1 cellular context compared by ENCODE assay signal in the genomic region with DNA sequence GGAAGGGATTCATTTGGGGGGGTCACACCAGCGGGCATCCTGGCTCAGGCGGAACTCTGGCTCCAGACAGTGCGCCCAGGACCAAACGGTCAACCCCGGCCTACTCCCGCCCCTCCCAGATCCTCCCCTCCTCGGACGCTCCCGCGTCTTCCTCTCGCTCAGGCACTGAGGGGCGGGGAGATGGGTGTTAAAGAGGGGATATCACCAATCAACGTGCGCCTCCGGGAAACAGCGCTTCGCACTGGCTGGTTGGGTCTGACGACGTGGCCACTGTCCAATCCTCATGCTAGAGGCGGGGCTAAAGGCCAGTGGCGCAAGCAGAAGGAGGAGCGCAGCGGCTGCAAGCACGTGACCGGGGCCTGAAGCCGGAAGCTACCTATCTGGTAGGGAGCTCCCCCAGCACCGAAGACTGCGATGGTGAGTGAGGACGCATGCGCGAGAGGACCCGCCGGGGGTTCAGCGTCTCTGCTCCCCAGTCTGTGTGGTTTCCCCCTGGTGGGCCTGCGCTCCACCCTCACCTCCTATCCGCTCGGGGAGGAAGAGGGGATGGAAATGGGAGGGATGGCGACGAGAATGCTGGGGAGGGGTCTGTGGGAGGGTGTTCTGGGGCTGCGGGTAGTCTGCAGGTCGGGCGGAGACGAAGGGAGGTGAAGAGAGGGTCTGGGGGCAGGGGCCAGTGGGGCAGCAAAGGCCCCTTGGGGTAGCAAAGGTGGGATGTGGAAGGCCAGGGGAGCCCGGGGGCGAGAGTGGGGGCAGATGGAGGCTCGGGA.
TF ChIP-seq lines count a peak whose summit lies in the region.

A gene (plus strand): TSS at position 360 of the 770 bp plus-strand sequence. CDS start 55 bp downstream, at position 415.

TF ChIP-seq in WTC11, 78 proteins besides CTCF, POLR2A, EP300 and RAD21 (continued from another document):
- TF ChIP-seq, protein P1, sequence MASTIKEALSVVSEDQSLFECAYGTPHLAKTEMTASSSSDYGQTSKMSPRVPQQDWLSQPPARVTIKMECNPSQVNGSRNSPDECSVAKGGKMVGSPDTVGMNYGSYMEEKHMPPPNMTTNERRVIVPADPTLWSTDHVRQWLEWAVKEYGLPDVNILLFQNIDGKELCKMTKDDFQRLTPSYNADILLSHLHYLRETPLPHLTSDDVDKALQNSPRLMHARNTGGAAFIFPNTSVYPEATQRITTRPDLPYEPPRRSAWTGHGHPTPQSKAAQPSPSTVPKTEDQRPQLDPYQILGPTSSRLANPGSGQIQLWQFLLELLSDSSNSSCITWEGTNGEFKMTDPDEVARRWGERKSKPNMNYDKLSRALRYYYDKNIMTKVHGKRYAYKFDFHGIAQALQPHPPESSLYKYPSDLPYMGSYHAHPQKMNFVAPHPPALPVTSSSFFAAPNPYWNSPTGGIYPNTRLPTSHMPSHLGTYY (CRISPR knock-in tag; IDR thresholded peaks at IDR 0.05), result no peak
- TF ChIP-seq, protein P2, sequence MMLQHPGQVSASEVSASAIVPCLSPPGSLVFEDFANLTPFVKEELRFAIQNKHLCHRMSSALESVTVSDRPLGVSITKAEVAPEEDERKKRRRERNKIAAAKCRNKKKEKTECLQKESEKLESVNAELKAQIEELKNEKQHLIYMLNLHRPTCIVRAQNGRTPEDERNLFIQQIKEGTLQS (CRISPR knock-in tag; conservative IDR thresholded peaks at IDR 0.05), result no peak
- TF ChIP-seq, protein P3, sequence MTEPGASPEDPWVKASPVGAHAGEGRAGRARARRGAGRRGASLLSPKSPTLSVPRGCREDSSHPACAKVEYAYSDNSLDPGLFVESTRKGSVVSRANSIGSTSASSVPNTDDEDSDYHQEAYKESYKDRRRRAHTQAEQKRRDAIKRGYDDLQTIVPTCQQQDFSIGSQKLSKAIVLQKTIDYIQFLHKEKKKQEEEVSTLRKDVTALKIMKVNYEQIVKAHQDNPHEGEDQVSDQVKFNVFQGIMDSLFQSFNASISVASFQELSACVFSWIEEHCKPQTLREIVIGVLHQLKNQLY (CRISPR knock-in tag; IDR thresholded peaks at IDR 0.05), result no peak
- no peak for TF ChIP-seq SOX15 (CRISPR knock-in tag; IDR thresholded peaks at IDR 0.05)
- TF ChIP-seq ZNF232 (CRISPR knock-in tag; IDR thresholded peaks at IDR 0.05), result peak; percentile 17; the same call in 1 of the 2 replicates
- no peak for TF ChIP-seq ZBTB21 (CRISPR knock-in tag; IDR thresholded peaks at IDR 0.05; ENCODE audit: borderline replicate concordance)
- peak; percentile 68; the same call in 1 of the 2 replicates for TF ChIP-seq SMAD3 (CRISPR knock-in tag; IDR thresholded peaks at IDR 0.05; ENCODE audit: borderline replicate concordance)
- no peak for TF ChIP-seq RORB (CRISPR knock-in tag; IDR thresholded peaks at IDR 0.05)
- TF ChIP-seq, protein P4, sequence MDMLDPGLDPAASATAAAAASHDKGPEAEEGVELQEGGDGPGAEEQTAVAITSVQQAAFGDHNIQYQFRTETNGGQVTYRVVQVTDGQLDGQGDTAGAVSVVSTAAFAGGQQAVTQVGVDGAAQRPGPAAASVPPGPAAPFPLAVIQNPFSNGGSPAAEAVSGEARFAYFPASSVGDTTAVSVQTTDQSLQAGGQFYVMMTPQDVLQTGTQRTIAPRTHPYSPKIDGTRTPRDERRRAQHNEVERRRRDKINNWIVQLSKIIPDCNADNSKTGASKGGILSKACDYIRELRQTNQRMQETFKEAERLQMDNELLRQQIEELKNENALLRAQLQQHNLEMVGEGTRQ (CRISPR knock-in tag; IDR thresholded peaks at IDR 0.05), result peak; percentile 97
- TF ChIP-seq, protein P5, sequence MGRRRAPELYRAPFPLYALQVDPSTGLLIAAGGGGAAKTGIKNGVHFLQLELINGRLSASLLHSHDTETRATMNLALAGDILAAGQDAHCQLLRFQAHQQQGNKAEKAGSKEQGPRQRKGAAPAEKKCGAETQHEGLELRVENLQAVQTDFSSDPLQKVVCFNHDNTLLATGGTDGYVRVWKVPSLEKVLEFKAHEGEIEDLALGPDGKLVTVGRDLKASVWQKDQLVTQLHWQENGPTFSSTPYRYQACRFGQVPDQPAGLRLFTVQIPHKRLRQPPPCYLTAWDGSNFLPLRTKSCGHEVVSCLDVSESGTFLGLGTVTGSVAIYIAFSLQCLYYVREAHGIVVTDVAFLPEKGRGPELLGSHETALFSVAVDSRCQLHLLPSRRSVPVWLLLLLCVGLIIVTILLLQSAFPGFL (CRISPR knock-in tag; IDR thresholded peaks at IDR 0.05; ENCODE audit: borderline replicate concordance), result no peak
- no peak; the same call in 1 of the 2 replicates for TF ChIP-seq FOXP1 (CRISPR knock-in tag; IDR thresholded peaks at IDR 0.05; ENCODE audit: borderline replicate concordance)
- TF ChIP-seq, protein P6, sequence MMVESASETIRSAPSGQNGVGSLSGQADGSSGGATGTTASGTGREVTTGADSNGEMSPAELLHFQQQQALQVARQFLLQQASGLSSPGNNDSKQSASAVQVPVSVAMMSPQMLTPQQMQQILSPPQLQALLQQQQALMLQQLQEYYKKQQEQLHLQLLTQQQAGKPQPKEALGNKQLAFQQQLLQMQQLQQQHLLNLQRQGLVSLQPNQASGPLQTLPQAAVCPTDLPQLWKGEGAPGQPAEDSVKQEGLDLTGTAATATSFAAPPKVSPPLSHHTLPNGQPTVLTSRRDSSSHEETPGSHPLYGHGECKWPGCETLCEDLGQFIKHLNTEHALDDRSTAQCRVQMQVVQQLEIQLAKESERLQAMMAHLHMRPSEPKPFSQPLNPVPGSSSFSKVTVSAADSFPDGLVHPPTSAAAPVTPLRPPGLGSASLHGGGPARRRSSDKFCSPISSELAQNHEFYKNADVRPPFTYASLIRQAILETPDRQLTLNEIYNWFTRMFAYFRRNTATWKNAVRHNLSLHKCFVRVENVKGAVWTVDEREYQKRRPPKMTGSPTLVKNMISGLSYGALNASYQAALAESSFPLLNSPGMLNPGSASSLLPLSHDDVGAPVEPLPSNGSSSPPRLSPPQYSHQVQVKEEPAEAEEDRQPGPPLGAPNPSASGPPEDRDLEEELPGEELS (CRISPR knock-in tag; IDR thresholded peaks at IDR 0.05), result no peak
- no peak for TF ChIP-seq RELA (CRISPR knock-in tag; IDR thresholded peaks at IDR 0.05; ENCODE audit: borderline replicate concordance)
- no peak for TF ChIP-seq CREM (CRISPR knock-in tag; IDR thresholded peaks at IDR 0.05)
- no peak for TF ChIP-seq NR3C1 (CRISPR knock-in tag; conservative IDR thresholded peaks at IDR 0.05; ENCODE audit: low read depth)
- TF ChIP-seq FOXJ3 (CRISPR knock-in tag; IDR thresholded peaks at IDR 0.05; ENCODE audit: borderline replicate concordance), result no peak
- TF ChIP-seq ZNF396 (CRISPR knock-in tag; IDR thresholded peaks at IDR 0.05; ENCODE audit: borderline replicate concordance), result no peak
- TF ChIP-seq, protein P7, sequence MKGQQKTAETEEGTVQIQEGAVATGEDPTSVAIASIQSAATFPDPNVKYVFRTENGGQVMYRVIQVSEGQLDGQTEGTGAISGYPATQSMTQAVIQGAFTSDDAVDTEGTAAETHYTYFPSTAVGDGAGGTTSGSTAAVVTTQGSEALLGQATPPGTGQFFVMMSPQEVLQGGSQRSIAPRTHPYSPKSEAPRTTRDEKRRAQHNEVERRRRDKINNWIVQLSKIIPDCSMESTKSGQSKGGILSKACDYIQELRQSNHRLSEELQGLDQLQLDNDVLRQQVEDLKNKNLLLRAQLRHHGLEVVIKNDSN (CRISPR knock-in tag; IDR thresholded peaks at IDR 0.05), result peak; percentile 97
- TF ChIP-seq, protein P8, sequence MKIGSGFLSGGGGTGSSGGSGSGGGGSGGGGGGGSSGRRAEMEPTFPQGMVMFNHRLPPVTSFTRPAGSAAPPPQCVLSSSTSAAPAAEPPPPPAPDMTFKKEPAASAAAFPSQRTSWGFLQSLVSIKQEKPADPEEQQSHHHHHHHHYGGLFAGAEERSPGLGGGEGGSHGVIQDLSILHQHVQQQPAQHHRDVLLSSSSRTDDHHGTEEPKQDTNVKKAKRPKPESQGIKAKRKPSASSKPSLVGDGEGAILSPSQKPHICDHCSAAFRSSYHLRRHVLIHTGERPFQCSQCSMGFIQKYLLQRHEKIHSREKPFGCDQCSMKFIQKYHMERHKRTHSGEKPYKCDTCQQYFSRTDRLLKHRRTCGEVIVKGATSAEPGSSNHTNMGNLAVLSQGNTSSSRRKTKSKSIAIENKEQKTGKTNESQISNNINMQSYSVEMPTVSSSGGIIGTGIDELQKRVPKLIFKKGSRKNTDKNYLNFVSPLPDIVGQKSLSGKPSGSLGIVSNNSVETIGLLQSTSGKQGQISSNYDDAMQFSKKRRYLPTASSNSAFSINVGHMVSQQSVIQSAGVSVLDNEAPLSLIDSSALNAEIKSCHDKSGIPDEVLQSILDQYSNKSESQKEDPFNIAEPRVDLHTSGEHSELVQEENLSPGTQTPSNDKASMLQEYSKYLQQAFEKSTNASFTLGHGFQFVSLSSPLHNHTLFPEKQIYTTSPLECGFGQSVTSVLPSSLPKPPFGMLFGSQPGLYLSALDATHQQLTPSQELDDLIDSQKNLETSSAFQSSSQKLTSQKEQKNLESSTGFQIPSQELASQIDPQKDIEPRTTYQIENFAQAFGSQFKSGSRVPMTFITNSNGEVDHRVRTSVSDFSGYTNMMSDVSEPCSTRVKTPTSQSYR (CRISPR knock-in tag; IDR thresholded peaks at IDR 0.05), result 0 out of 2 replicates have a peak, but pooled peaks have one; percentile 33
- no peak for TF ChIP-seq ZNF416 (CRISPR knock-in tag; IDR thresholded peaks at IDR 0.05)
- TF ChIP-seq PRRX2 (CRISPR knock-in tag; IDR thresholded peaks at IDR 0.05), result no peak
- TF ChIP-seq TP53 (CRISPR knock-in tag; IDR thresholded peaks at IDR 0.05), result no peak
- TF ChIP-seq ZNF121 (CRISPR knock-in tag; IDR thresholded peaks at IDR 0.05), result no peak
- TF ChIP-seq, protein P9, sequence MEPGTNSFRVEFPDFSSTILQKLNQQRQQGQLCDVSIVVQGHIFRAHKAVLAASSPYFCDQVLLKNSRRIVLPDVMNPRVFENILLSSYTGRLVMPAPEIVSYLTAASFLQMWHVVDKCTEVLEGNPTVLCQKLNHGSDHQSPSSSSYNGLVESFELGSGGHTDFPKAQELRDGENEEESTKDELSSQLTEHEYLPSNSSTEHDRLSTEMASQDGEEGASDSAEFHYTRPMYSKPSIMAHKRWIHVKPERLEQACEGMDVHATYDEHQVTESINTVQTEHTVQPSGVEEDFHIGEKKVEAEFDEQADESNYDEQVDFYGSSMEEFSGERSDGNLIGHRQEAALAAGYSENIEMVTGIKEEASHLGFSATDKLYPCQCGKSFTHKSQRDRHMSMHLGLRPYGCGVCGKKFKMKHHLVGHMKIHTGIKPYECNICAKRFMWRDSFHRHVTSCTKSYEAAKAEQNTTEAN (CRISPR knock-in tag; IDR thresholded peaks at IDR 0.05), result no peak
- TF ChIP-seq, protein P10, sequence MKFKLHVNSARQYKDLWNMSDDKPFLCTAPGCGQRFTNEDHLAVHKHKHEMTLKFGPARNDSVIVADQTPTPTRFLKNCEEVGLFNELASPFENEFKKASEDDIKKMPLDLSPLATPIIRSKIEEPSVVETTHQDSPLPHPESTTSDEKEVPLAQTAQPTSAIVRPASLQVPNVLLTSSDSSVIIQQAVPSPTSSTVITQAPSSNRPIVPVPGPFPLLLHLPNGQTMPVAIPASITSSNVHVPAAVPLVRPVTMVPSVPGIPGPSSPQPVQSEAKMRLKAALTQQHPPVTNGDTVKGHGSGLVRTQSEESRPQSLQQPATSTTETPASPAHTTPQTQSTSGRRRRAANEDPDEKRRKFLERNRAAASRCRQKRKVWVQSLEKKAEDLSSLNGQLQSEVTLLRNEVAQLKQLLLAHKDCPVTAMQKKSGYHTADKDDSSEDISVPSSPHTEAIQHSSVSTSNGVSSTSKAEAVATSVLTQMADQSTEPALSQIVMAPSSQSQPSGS (CRISPR knock-in tag; IDR thresholded peaks at IDR 0.05; ENCODE audit: borderline replicate concordance, low read depth), result no peak
- TF ChIP-seq, protein P11, sequence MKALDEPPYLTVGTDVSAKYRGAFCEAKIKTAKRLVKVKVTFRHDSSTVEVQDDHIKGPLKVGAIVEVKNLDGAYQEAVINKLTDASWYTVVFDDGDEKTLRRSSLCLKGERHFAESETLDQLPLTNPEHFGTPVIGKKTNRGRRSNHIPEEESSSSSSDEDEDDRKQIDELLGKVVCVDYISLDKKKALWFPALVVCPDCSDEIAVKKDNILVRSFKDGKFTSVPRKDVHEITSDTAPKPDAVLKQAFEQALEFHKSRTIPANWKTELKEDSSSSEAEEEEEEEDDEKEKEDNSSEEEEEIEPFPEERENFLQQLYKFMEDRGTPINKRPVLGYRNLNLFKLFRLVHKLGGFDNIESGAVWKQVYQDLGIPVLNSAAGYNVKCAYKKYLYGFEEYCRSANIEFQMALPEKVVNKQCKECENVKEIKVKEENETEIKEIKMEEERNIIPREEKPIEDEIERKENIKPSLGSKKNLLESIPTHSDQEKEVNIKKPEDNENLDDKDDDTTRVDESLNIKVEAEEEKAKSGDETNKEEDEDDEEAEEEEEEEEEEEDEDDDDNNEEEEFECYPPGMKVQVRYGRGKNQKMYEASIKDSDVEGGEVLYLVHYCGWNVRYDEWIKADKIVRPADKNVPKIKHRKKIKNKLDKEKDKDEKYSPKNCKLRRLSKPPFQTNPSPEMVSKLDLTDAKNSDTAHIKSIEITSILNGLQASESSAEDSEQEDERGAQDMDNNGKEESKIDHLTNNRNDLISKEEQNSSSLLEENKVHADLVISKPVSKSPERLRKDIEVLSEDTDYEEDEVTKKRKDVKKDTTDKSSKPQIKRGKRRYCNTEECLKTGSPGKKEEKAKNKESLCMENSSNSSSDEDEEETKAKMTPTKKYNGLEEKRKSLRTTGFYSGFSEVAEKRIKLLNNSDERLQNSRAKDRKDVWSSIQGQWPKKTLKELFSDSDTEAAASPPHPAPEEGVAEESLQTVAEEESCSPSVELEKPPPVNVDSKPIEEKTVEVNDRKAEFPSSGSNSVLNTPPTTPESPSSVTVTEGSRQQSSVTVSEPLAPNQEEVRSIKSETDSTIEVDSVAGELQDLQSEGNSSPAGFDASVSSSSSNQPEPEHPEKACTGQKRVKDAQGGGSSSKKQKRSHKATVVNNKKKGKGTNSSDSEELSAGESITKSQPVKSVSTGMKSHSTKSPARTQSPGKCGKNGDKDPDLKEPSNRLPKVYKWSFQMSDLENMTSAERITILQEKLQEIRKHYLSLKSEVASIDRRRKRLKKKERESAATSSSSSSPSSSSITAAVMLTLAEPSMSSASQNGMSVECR (CRISPR knock-in tag; IDR thresholded peaks at IDR 0.05; ENCODE audit: borderline replicate concordance), result 0 out of 2 replicates have a peak, but pooled peaks have one; percentile 40
- no peak for TF ChIP-seq ZNF138 (CRISPR knock-in tag; conservative IDR thresholded peaks at IDR 0.05)
- 0 out of 2 replicates have a peak, but pooled peaks have one; percentile 25 for TF ChIP-seq MYBL2 (CRISPR knock-in tag; IDR thresholded peaks at IDR 0.05)
- no peak for TF ChIP-seq SMAD4 (CRISPR knock-in tag; IDR thresholded peaks at IDR 0.05)
- no peak for TF ChIP-seq ELF4 (CRISPR knock-in tag; IDR thresholded peaks at IDR 0.05; ENCODE audit: low read depth)
